In genomic region chr3:147775816-147776530, GRCh38 we compare ENCODE assay signal across 15 cellular contexts.
DNase-seq lines count a peak whose midpoint lies in the region; TF ChIP-seq lines count a peak whose summit lies in the region.
"Had no signal": no experiment of that assay in that cellular context is flagged by ENCODE, and none has a peak within 500 bp of the region (broad histone marks: within the 10 kb centered on the region; RNA-seq: fewer than 3 reads in every experiment).

No MANE protein-coding gene starts in this region.

- H3K27me3 Mint-ChIP-seq in activated T-cell treated with anti-CD3 and anti-CD28 coated beads, Interleukin-2, amount 50 U/mL, for 24 hours = no peaks in the 10 kb centered on the region
- H3K27me3 Mint-ChIP-seq in immature natural killer cell (ENCODE audit: low read depth in 3 of 3) = no peaks in the 10 kb centered on the region
- H3K27me3 Mint-ChIP-seq: B cell; CD4-positive, CD25-positive, alpha-beta regulatory T cell had no signal

- no peaks in the 10 kb centered on the region for H3K36me3 Mint-ChIP-seq in activated T-cell treated with anti-CD3 and anti-CD28 coated beads, Interleukin-2, amount 50 U/mL, for 24 hours (ENCODE audit: low read depth)
- no peaks in the 10 kb centered on the region for H3K36me3 Mint-ChIP-seq in immature natural killer cell
- H3K36me3 Mint-ChIP-seq: CD4-positive, CD25-positive, alpha-beta regulatory T cell had no signal

- in situ Hi-C loops in astrocyte of the spinal cord (cut with HindIII; ENCODE audit: low sequenced_read_pairs) = loop anchor here (25.0 kb wide), 1 partner anchor 111 kb away; no protein-coding TSS in a partner anchor

- no peaks in the 10 kb centered on the region for H3K9me3 Mint-ChIP-seq in activated T-cell treated with anti-CD3 and anti-CD28 coated beads, Interleukin-2, amount 50 U/mL, for 24 hours
- H3K9me3 Mint-ChIP-seq in immature natural killer cell = peaks cover 0 to 15% (median 3%) of the 10 kb centered on the region in 6 donors

- DNase-seq in AG09319 (ENCODE audit: extremely low read depth, low read depth) (peak; percentile 8), LHCN-M2 (ENCODE audit: low read depth) (peak; percentile 27), astrocyte of the spinal cord (ENCODE audit: low read depth, low spot score) (peak; percentile 20), iris pigment epithelial cell (ENCODE audit: low read depth) (peak; percentile 1), Kasumi-1 (lab: John Stamatoyannopoulos, UW) (no peak), AML-193 (lab: John Stamatoyannopoulos, UW) (no peak), immature natural killer cell (no peak)
- no peak for DNase-seq in activated T-cell treated with anti-CD3 and anti-CD28 coated beads, Interleukin-2, amount 50 U/mL, for 24 hours
- DNase-seq: Caco-2; CD4-positive, CD25-positive, alpha-beta regulatory T cell; DMS153; NCI-H1694; NCI-H524 had no signal

- no peaks in the 10 kb centered on the region for H3K4me1 Mint-ChIP-seq in activated T-cell treated with anti-CD3 and anti-CD28 coated beads, Interleukin-2, amount 50 U/mL, for 24 hours (ENCODE audit: low read depth)
- no peaks in the 10 kb centered on the region for H3K4me1 Mint-ChIP-seq in immature natural killer cell
- H3K4me1 Mint-ChIP-seq: B cell; CD4-positive, CD25-positive, alpha-beta regulatory T cell had no signal

- H3K27ac Mint-ChIP-seq in activated T-cell treated with anti-CD3 and anti-CD28 coated beads, Interleukin-2, amount 50 U/mL, for 24 hours = no peak overlapping the region
- no peak overlapping the region for H3K27ac Mint-ChIP-seq in immature natural killer cell
- H3K27ac Mint-ChIP-seq: B cell; CD4-positive, CD25-positive, alpha-beta regulatory T cell had no signal

- no peak overlapping the region for H3K4me3 Mint-ChIP-seq in activated T-cell treated with anti-CD3 and anti-CD28 coated beads, Interleukin-2, amount 50 U/mL, for 24 hours
- H3K4me3 Mint-ChIP-seq in immature natural killer cell = no peak overlapping the region
- H3K4me3 Mint-ChIP-seq: B cell; CD4-positive, CD25-positive, alpha-beta regulatory T cell had no signal

- H3K4me3 ChIP-seq in astrocyte of the spinal cord (ENCODE audit: low read depth, low read length) = no peak overlapping the region
- H3K4me3 ChIP-seq: K562 had no signal

- TF ChIP-seq CTCF in AG09319 (IDR thresholded peaks at IDR 0.05; ENCODE audit: low read depth, low read length) = no peak
- TF ChIP-seq CTCF in astrocyte of the spinal cord (IDR thresholded peaks at IDR 0.05; ENCODE audit: low read depth, low read length) = no peak

Comparison
In these comparisons a context has a peak if more than half of its experiments do, and no peak if none do; other contexts are left out.
1. DNase-seq: peak in AG09319 (single experiment), LHCN-M2 (single experiment), astrocyte of the spinal cord (single experiment) and iris pigment epithelial cell (single experiment); none in Kasumi-1 (0 of 2), activated T-cell treated with anti-CD3 and anti-CD28 coated beads, Interleukin-2, amount 50 U/mL, for 24 hours (single experiment), AML-193 (0 of 2) and immature natural killer cell (0 of 3).